ENCODE assay signal across 15 cellular contexts in the genomic region with DNA sequence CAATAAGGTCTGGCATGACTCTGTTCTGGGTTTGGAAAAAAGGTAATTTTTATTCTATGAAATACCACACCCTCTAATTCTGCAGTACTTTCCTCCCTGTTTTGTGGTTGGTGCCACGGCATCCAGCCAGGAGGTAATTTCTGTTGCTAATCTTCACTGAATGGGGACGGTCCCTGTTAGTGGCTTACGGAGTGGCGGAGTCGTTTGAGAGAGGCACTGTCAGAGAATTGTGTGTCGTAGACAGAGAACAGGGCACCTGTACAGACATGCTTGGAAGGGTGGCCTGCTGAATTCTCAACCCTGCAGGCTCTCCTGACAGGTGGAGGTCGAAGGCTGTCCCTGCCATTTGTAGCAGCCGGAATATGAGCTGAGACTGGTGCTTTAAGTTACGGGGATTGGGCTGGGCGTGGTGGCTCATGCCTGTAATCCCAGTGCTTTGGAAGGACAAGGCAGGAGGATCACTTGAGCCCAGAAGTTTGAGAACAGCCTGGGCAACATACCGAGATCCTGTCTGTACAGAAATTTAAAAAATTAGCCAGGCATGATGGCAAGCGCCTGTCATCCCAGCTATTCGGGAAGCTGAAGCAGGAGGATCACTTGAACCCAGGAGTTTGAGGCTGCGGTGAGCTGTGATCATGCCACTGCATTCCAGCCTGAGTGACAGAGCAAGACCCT. TPM values are rescaled to one million over a fixed set of nuclear protein-coding genes. Genes with fewer than 3 reads are reported as not detected.
A peak's percentile ranks its signal among the peaks of the same experiment; 100 is the strongest.
DNase-seq lines count a peak whose midpoint lies in the region; ATAC-seq and TF ChIP-seq lines count a peak whose summit lies in the region.
"Had no signal": no experiment of that assay in that cellular context is flagged by ENCODE, and none has a peak within 500 bp of the region (broad histone marks: within the 10 kb centered on the region; RNA-seq: fewer than 3 reads in every experiment).

No MANE protein-coding gene starts in this region.

- H2AK5ac ChIP-seq in trophoblast cell (ENCODE audit: low read length): no peak overlapping the region

- peak overlapping the region; percentile 72 for H3K27ac Mint-ChIP-seq in T-helper 1 cell treated with Interleukin-12 subunit alpha and Interleukin-12 subunit beta and Interleukin-4 antibody, amounts not matched to agents 30 μg/mL and 1 μg/mL, for 36 hours
- peak overlapping the region; percentile 90 to 95 (median 93) for H3K27ac Mint-ChIP-seq in CD4-positive, CD25-positive, alpha-beta regulatory T cell
- peak overlapping the region; percentile 93 for H3K27ac Mint-ChIP-seq in activated naive CD8-positive, alpha-beta T cell treated with anti-CD3 and anti-CD28 coated beads, Interleukin-2, amount 10 ng/mL, durations not matched to agents 7 days and 5 days

- no peaks in the 10 kb centered on the region for H3K27me3 Mint-ChIP-seq in T-helper 1 cell treated with Interleukin-12 subunit alpha and Interleukin-12 subunit beta and Interleukin-4 antibody, amounts not matched to agents 30 μg/mL and 1 μg/mL, for 36 hours (ENCODE audit: low read depth)
- no peaks in the 10 kb centered on the region for H3K27me3 Mint-ChIP-seq in CD4-positive, CD25-positive, alpha-beta regulatory T cell
- no peaks in the 10 kb centered on the region for H3K27me3 Mint-ChIP-seq in activated naive CD8-positive, alpha-beta T cell treated with anti-CD3 and anti-CD28 coated beads, Interleukin-2, amount 10 ng/mL, durations not matched to agents 7 days and 5 days
- H3K27me3 Mint-ChIP-seq: brain had no signal

- H3K18ac ChIP-seq in trophoblast cell (ENCODE audit: low read length): no peak overlapping the region

- no peak overlapping the region for H4K91ac ChIP-seq in trophoblast cell (ENCODE audit: low read depth, low read length)

- H3K9me3 Mint-ChIP-seq in T-helper 1 cell treated with Interleukin-12 subunit alpha and Interleukin-12 subunit beta and Interleukin-4 antibody, amounts not matched to agents 30 μg/mL and 1 μg/mL, for 36 hours: no peaks in the 10 kb centered on the region
- H3K9me3 Mint-ChIP-seq in CD4-positive, CD25-positive, alpha-beta regulatory T cell: peaks cover 0 to 2% (median 0%) of the 10 kb centered on the region in 7 donors
- no peaks in the 10 kb centered on the region for H3K9me3 Mint-ChIP-seq in activated naive CD8-positive, alpha-beta T cell treated with anti-CD3 and anti-CD28 coated beads, Interleukin-2, amount 10 ng/mL, durations not matched to agents 7 days and 5 days
- H3K9me3 Mint-ChIP-seq: brain, neural crest cell had no signal

- H3K4me3 Mint-ChIP-seq in T-helper 1 cell treated with Interleukin-12 subunit alpha and Interleukin-12 subunit beta and Interleukin-4 antibody, amounts not matched to agents 30 μg/mL and 1 μg/mL, for 36 hours: peak overlapping the region; percentile 23
- H3K4me3 Mint-ChIP-seq in CD4-positive, CD25-positive, alpha-beta regulatory T cell: peak overlapping the region in 2 of 4 donors; percentile 19 to 59
- no peak overlapping the region for H3K4me3 Mint-ChIP-seq in activated naive CD8-positive, alpha-beta T cell treated with anti-CD3 and anti-CD28 coated beads, Interleukin-2, amount 10 ng/mL, durations not matched to agents 7 days and 5 days
- H3K4me3 Mint-ChIP-seq: brain, neural crest cell had no signal

- H3K9me3 ChIP-seq in CD4-positive, CD25-positive, alpha-beta regulatory T cell (ENCODE audit: control insufficient read depth in 2 of 2, low read length in 2 of 2): no peaks in the 10 kb centered on the region
- H3K9me3 ChIP-seq in trophoblast cell (ENCODE audit: insufficient read depth, low read depth, low read length): no peaks in the 10 kb centered on the region
- H3K9me3 ChIP-seq in SK-N-SH: no peaks in the 10 kb centered on the region
- H3K9me3 ChIP-seq: A549, testis had no signal

- H3K4me1 Mint-ChIP-seq in T-helper 1 cell treated with Interleukin-12 subunit alpha and Interleukin-12 subunit beta and Interleukin-4 antibody, amounts not matched to agents 30 μg/mL and 1 μg/mL, for 36 hours (ENCODE audit: low read depth): peaks cover 18% of the 10 kb centered on the region
- H3K4me1 Mint-ChIP-seq in CD4-positive, CD25-positive, alpha-beta regulatory T cell: peaks cover 8 to 38% (median 26%) of the 10 kb centered on the region in 4 donors
- H3K4me1 Mint-ChIP-seq in activated naive CD8-positive, alpha-beta T cell treated with anti-CD3 and anti-CD28 coated beads, Interleukin-2, amount 10 ng/mL, durations not matched to agents 7 days and 5 days: peaks cover 24% of the 10 kb centered on the region
- H3K4me1 Mint-ChIP-seq: neural crest cell had no signal

- TF ChIP-seq RAD21 in SK-N-SH (IDR thresholded peaks at IDR 0.05; ENCODE audit: low read length): no peak

- no peak overlapping the region for H4K8ac ChIP-seq in trophoblast cell (ENCODE audit: low read depth, low read length)

- no peak overlapping the region for H3K4me3 ChIP-seq in CD4-positive, CD25-positive, alpha-beta regulatory T cell (ENCODE audit: low read depth, low read length)
- no peak overlapping the region for H3K4me3 ChIP-seq in trophoblast cell (ENCODE audit: low read depth, low read length)
- H3K4me3 ChIP-seq in SK-N-SH (ENCODE audit: low read depth in 2 of 2, low read length in 1 of 2): no peak overlapping the region
- H3K4me3 ChIP-seq: A549, testis had no signal

- H3K9me2 ChIP-seq in SK-N-SH: no peaks in the 10 kb centered on the region

- H2BK120ac ChIP-seq in trophoblast cell (ENCODE audit: insufficient read depth, low read length, poor library complexity): no peak overlapping the region

- H3K27me3 ChIP-seq in CD4-positive, CD25-positive, alpha-beta regulatory T cell (ENCODE audit: control insufficient read depth, insufficient read depth, low read length): no peaks in the 10 kb centered on the region
- no peaks in the 10 kb centered on the region for H3K27me3 ChIP-seq in trophoblast cell (ENCODE audit: insufficient read depth, low read length)
- H3K27me3 ChIP-seq in SK-N-SH (ENCODE audit: insufficient read depth): no peaks in the 10 kb centered on the region
- H3K27me3 ChIP-seq: testis had no signal

- peaks cover 28% of the 10 kb centered on the region for H3K4me1 ChIP-seq in CD4-positive, CD25-positive, alpha-beta regulatory T cell (ENCODE audit: control insufficient read depth, insufficient read depth, low read length, poor library complexity, severe bottlenecking)
- H3K4me1 ChIP-seq in trophoblast cell (ENCODE audit: control insufficient read depth in 1 of 2, insufficient read depth in 2 of 2, low read length in 2 of 2): no peaks in the 10 kb centered on the region
- H3K4me1 ChIP-seq in SK-N-SH (ENCODE audit: control insufficient read depth in 1 of 2, insufficient read depth in 2 of 2, low read depth in 1 of 2, low read length in 1 of 2): no peaks in the 10 kb centered on the region

- POLR2A ChIA-PET in activated naive CD8-positive, alpha-beta T cell treated with anti-CD3 and anti-CD28 coated beads, Interleukin-2, amount 10 ng/mL, durations not matched to agents 7 days and 5 days (lab: Charles Lee): interaction anchor here (0.9 to 2.2 kb wide), 2 partner anchors 34 to 59 kb away, joined by 3 to 6 read pairs; a partner anchor contains a TSS
- POLR2A ChIA-PET in SK-N-SH (lab: Yijun Ruan, JAX): no interaction called here

- no peak overlapping the region for H3K4me2 ChIP-seq in trophoblast cell (ENCODE audit: low read length)
- H3K4me2 ChIP-seq in SK-N-SH: no peak overlapping the region
- H3K4me2 ChIP-seq: A549 had no signal

- no peak overlapping the region for H3K4ac ChIP-seq in trophoblast cell (ENCODE audit: low read depth, low read length)

- H4K20me1 ChIP-seq in SK-N-SH (ENCODE audit: insufficient read depth): no peaks in the 10 kb centered on the region

- peak overlapping the region; percentile 55 for H3K27ac ChIP-seq in CD4-positive, CD25-positive, alpha-beta regulatory T cell (ENCODE audit: insufficient read depth, low read length, poor library complexity, severe bottlenecking)
- H3K27ac ChIP-seq in trophoblast cell (ENCODE audit: low read depth, low read length) (no peak overlapping the region), SK-N-SH (ENCODE audit: low read depth in 2 of 2, low read length in 1 of 2) (no peak overlapping the region)
- H3K27ac ChIP-seq: A549 had no signal

- H2BK12ac ChIP-seq in trophoblast cell (ENCODE audit: low read length): no peak overlapping the region

- H3F3A ChIP-seq in SK-N-SH (replicated peaks; ENCODE audit: insufficient read depth): peaks cover 4% of the 10 kb centered on the region

- no CpG with 5 or more reads among the region's 14 CpGs for WGBS in trophoblast cell (ENCODE audit: extremely low coverage, insufficient coverage, insufficient read length)
- WGBS in SK-N-SH (ENCODE audit: low lambda C conversion rate): 94% methylated on average over 11 of the region's 14 CpGs

- no peak overlapping the region for H2BK5ac ChIP-seq in trophoblast cell (ENCODE audit: low read depth, low read length, poor library complexity)

- CTCF ChIA-PET in SK-N-SH (lab: Yijun Ruan, JAX): interaction anchor here (0.7 kb wide), 1 partner anchor 19 kb away, joined by 3 read pairs; no protein-coding TSS in a partner anchor

- H3K14ac ChIP-seq in trophoblast cell (ENCODE audit: low read length): no peak overlapping the region

- DNase-seq in T-helper 1 cell (no peak), trophoblast cell (peak; percentile 68 to 78), SK-N-SH (no peak)
- DNase-seq in CD4-positive, CD25-positive, alpha-beta regulatory T cell: no peak
- DNase-seq in activated naive CD8-positive, alpha-beta T cell treated with anti-CD3 and anti-CD28 coated beads, Interleukin-2, amount 10 ng/mL, durations not matched to agents 7 days and 5 days: no peak
- no peak for DNase-seq in activated effector memory CD4-positive, alpha-beta T cell treated with anti-CD3 and anti-CD28 coated beads, Interleukin-2, amount 50 U/mL, for 16 hours
- DNase-seq: glutamatergic neuron, NCI-H510A, T-helper 9 cell, testis had no signal

- no peaks in the 10 kb centered on the region for H3K79me1 ChIP-seq in trophoblast cell (ENCODE audit: low read length)

- H4K12ac ChIP-seq in trophoblast cell (ENCODE audit: low read depth, low read length): no peak overlapping the region

- no peaks in the 10 kb centered on the region for H3K36me3 ChIP-seq in CD4-positive, CD25-positive, alpha-beta regulatory T cell (ENCODE audit: control insufficient read depth, insufficient read depth, low read length)
- H3K36me3 ChIP-seq in trophoblast cell (ENCODE audit: control insufficient read depth in 1 of 2, insufficient read depth in 2 of 2, low read length in 2 of 2) (no peaks in the 10 kb centered on the region), SK-N-SH (replicated peaks in 1 of 2; ENCODE audit: control insufficient read depth in 1 of 2, insufficient read depth in 2 of 2, low read length in 1 of 2) (no peaks in the 10 kb centered on the region)

- TF ChIP-seq CTCF in SK-N-SH (IDR thresholded peaks at IDR 0.05): no peak

- TF ChIP-seq EP300 in SK-N-SH (IDR thresholded peaks at IDR 0.05; ENCODE audit: borderline replicate concordance in 1 of 2, low read depth in 1 of 2, low read length in 1 of 2): no peak

- H3K23ac ChIP-seq in trophoblast cell (ENCODE audit: low read length): no peak overlapping the region

- H3K9ac ChIP-seq in trophoblast cell (ENCODE audit: low read length) (no peak overlapping the region), SK-N-SH (no peak overlapping the region)

- no peak for ATAC-seq in CD4-positive, CD25-positive, alpha-beta regulatory T cell (ENCODE audit: low read depth in 2 of 2)
- no peak for ATAC-seq in activated naive CD8-positive, alpha-beta T cell treated with anti-CD3 and anti-CD28 coated beads, Interleukin-2, amount 10 ng/mL, durations not matched to agents 7 days and 5 days (ENCODE audit: low read depth)
- ATAC-seq in HG02610 (IDR thresholded peaks at IDR 0.05; ENCODE audit: unreplicated experiment): no peak
- ATAC-seq: A549 had no signal

- peaks cover 14% of the 10 kb centered on the region for H3K36me3 Mint-ChIP-seq in T-helper 1 cell treated with Interleukin-12 subunit alpha and Interleukin-12 subunit beta and Interleukin-4 antibody, amounts not matched to agents 30 μg/mL and 1 μg/mL, for 36 hours (ENCODE audit: low read depth)
- H3K36me3 Mint-ChIP-seq in CD4-positive, CD25-positive, alpha-beta regulatory T cell: peaks cover 7% of the 10 kb centered on the region
- H3K36me3 Mint-ChIP-seq in activated naive CD8-positive, alpha-beta T cell treated with anti-CD3 and anti-CD28 coated beads, Interleukin-2, amount 10 ng/mL, durations not matched to agents 7 days and 5 days: peaks cover 18% of the 10 kb centered on the region

- H2AFZ ChIP-seq in trophoblast cell (ENCODE audit: insufficient read depth, low read length, poor library complexity) (no peak overlapping the region), SK-N-SH (ENCODE audit: low read depth) (no peak overlapping the region)

- H3K79me2 ChIP-seq in trophoblast cell (ENCODE audit: control insufficient read depth, insufficient read depth, low read length, poor library complexity) (no peaks in the 10 kb centered on the region), SK-N-SH (ENCODE audit: insufficient read depth) (peaks cover 3% of the 10 kb centered on the region)

RNA-seq across cellular contexts. Expression of a gene that starts 33.2 kb away (rescaled TPM):
- 20.1 TPM for total RNA-seq in CD4-positive, CD25-positive, alpha-beta regulatory T cell
- polyA plus RNA-seq in CD4-positive, CD25-positive, alpha-beta regulatory T cell: 1 to 10 TPM; 2.7 to 4.0 (median 3.2) TPM
- total RNA-seq in activated naive CD8-positive, alpha-beta T cell treated with anti-CD3 and anti-CD28 coated beads, Interleukin-2, amount 10 ng/mL, durations not matched to agents 7 days and 5 days: 10 to 100 TPM; 25.7 to 26.1 TPM
- polyA plus RNA-seq in trophoblast cell (2013): 6.4 and 6.7 TPM in 2 replicates
- 8.0 and 10.4 TPM in 2 replicates for polyA plus RNA-seq in SK-N-SH (2012; rRNA removed)
- polyA plus RNA-seq in SK-N-SH (2012; cell fraction: cytosol; rRNA removed): 3.8 and 5.6 TPM in 2 replicates
- polyA plus RNA-seq in SK-N-SH (2012; cell fraction: nucleus; rRNA removed): 35.2 and 38.2 TPM in 2 replicates

RNA-seq across cellular contexts. Expression of a gene that starts 57.9 kb away (rescaled TPM):
- total RNA-seq in CD4-positive, CD25-positive, alpha-beta regulatory T cell: 249 TPM
- 10 to 100 TPM; 10.2 to 16.3 (median 14.6) TPM for polyA plus RNA-seq in CD4-positive, CD25-positive, alpha-beta regulatory T cell
- 10 to 100 TPM; 53.2 to 56.9 TPM for total RNA-seq in activated naive CD8-positive, alpha-beta T cell treated with anti-CD3 and anti-CD28 coated beads, Interleukin-2, amount 10 ng/mL, durations not matched to agents 7 days and 5 days
- 24.6 and 26.6 TPM in 2 replicates for polyA plus RNA-seq in trophoblast cell (2013)
- 57.4 and 59.6 TPM in 2 replicates for polyA plus RNA-seq in SK-N-SH (2012; rRNA removed)
- 32.0 and 33.3 TPM in 2 replicates for polyA plus RNA-seq in SK-N-SH (2012; cell fraction: cytosol; rRNA removed)
- polyA plus RNA-seq in SK-N-SH (2012; cell fraction: nucleus; rRNA removed): 158 and 191 TPM in 2 replicates

Comparison
In these comparisons a context has a peak if more than half of its experiments do, and no peak if none do; other contexts are left out.
1. DNase-seq: peak in trophoblast cell (2 of 2); none in T-helper 1 cell (0 of 5), CD4-positive, CD25-positive, alpha-beta regulatory T cell (0 of 3), activated naive CD8-positive, alpha-beta T cell treated with anti-CD3 and anti-CD28 coated beads, Interleukin-2, amount 10 ng/mL, durations not matched to agents 7 days and 5 days (single experiment), activated effector memory CD4-positive, alpha-beta T cell treated with anti-CD3 and anti-CD28 coated beads, Interleukin-2, amount 50 U/mL, for 16 hours (single experiment) and SK-N-SH (single experiment).
2. Peak in every context shown above with its lines, with median percentiles within 50 percentile points of each other: H3K27ac Mint-ChIP-seq.